Comparison of ENCODE assay signal across 10 cellular contexts in genomic region chr19:34555447-34555846, GRCh38.
DNase-seq lines count a peak whose midpoint lies in the region; TF ChIP-seq lines count a peak whose summit lies in the region.
"Had no signal": no experiment of that assay in that cellular context is flagged by ENCODE, and none has a peak within 500 bp of the region (broad histone marks: within the 10 kb centered on the region; RNA-seq: fewer than 3 reads in every experiment).

No MANE protein-coding gene starts in this region.

- DNase-seq in EL = peak; percentile 21
- DNase-seq in NCI-H460 (ENCODE audit: extremely low read depth, low read depth) = peak; percentile 2
- DNase-seq in dermis blood vessel endothelial cell = peak; percentile 41
- no peak for DNase-seq in GM03348 (ENCODE audit: low spot score)
- no peak for DNase-seq in NCI-H774 (lab: John Stamatoyannopoulos, UW)
- no peak for DNase-seq in islet precursor cell
- DNase-seq in stimulated activated CD4-positive, alpha-beta T cell treated with anti-CD3 and anti-CD28 coated beads, Interleukin-1b, Interleukin-23, amount 100 ng/mL, for 48 hours = no peak
- DNase-seq: amniotic stem cell, DMS79 treated with DMSO at 0.1 percent for 48 hours had no signal

- peak; percentile 39 for TF ChIP-seq CTCF in 22Rv1 (IDR thresholded peaks at IDR 0.05)

- no peak overlapping the region for H3K27ac ChIP-seq in 22Rv1

Comparison
In these comparisons a context has a peak if more than half of its experiments do, and no peak if none do; other contexts are left out.
1. DNase-seq: peak in EL (single experiment), NCI-H460 (single experiment) and dermis blood vessel endothelial cell (single experiment); none in GM03348 (single experiment), NCI-H774 (single experiment), islet precursor cell (single experiment) and stimulated activated CD4-positive, alpha-beta T cell treated with anti-CD3 and anti-CD28 coated beads, Interleukin-1b, Interleukin-23, amount 100 ng/mL, for 48 hours (single experiment).